In the genomic region with DNA sequence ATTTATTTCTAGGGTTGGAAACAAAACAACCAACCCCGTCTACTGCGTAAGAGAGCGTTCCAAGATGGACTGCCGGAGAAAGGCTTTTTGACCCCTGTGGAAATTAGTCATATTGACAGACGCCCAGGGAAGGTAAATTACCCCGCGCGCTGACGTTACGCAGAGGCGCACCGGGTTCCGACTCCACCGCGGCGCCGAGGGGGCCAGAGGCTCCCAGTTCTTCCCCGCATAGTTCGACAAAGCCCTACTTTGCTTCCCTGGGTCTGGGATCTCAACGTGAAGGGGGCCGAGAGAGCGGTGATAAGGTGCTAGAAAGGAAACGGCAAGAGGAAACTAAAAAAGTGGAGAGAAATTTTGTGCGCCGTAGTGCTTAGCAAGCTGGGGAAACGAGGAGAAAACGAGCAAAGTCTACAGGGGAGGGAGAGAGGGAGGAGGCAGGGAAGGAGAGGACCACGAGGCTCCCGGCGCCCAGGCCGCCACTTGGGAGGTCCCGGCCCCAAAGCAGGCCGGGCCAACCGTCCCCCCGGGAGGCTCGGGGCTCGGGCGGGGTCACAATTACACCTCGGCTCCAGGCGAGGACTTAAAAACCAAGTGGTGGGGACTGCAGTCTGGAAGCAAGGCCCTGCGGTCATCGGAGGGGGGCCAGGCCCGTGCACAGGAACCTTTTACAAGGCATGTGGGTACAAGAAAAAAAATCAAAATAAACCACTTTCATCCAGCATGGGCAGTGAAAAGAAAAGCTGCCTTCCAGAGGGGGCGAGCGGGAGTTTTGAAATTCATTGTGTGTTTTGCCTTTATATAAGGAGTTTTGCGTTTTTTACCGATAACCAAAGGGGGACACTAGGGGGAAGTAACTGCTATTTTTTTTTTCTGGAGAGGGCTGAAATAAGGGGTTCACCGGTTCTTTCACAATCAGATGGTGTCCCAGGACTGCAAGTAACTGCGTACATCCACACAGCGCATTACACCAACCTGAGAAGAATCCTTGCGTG, we compare ENCODE assay signal across 14 cellular contexts. TPM values are rescaled to one million over a fixed set of nuclear protein-coding genes. Genes with fewer than 3 reads are reported as not detected.
DNase-seq lines count a peak whose midpoint lies in the region; ATAC-seq and TF ChIP-seq lines count a peak whose summit lies in the region.
"Had no signal": no experiment of that assay in that cellular context is flagged by ENCODE, and none has a peak within 500 bp of the region (broad histone marks: within the 10 kb centered on the region; RNA-seq: fewer than 3 reads in every experiment).

No MANE protein-coding gene starts in this region.

- POLR2A ChIA-PET in GM10248 (lab: Yijun Ruan, JAX) = no interaction called here

- TF ChIP-seq POLR2A in stomach (IDR thresholded peaks at IDR 0.05) = no peak

- 9 to 12% (median 11%) methylated on average over 50 to 51 of the region's 51 CpGs for WGBS in stomach, 5 donors

- peaks cover 3% of the 10 kb centered on the region for H3K36me3 Mint-ChIP-seq in T-helper 2 cell treated with Interferon-gamma antibody and Interleukin-4, amounts not matched to agents 5 μg/mL and 100 μg/mL, for 36 hours (ENCODE audit: low read depth)
- no peaks in the 10 kb centered on the region for H3K36me3 Mint-ChIP-seq in endothelial cell (ENCODE audit: low read depth, unreplicated experiment)
- peaks cover 2% of the 10 kb centered on the region for H3K36me3 Mint-ChIP-seq in memory B cell

- peak overlapping the region in 4 of 5 donors; percentile 28 to 92 (median 80) for H3K27ac ChIP-seq in stomach
- no peak overlapping the region for H3K27ac ChIP-seq in left lung
- H3K27ac ChIP-seq: GM23248 had no signal

- peaks cover 0 to 8% (median 0%) of the 10 kb centered on the region in 4 donors for H3K9me3 ChIP-seq in stomach
- H3K9me3 ChIP-seq in left lung = no peaks in the 10 kb centered on the region

- intact Hi-C loops in stomach (cut with DNase I; ENCODE audit: low total_unique reads) = no loop called here
- intact Hi-C loops in left lung (cut with DNase I) = no loop called here

- no peaks in the 10 kb centered on the region for H3K36me3 ChIP-seq in stomach
- H3K36me3 ChIP-seq in left lung = no peaks in the 10 kb centered on the region

- H3K9me3 Mint-ChIP-seq in T-helper 2 cell treated with Interferon-gamma antibody and Interleukin-4, amounts not matched to agents 5 μg/mL and 100 μg/mL, for 36 hours = peaks cover 6% of the 10 kb centered on the region
- no peaks in the 10 kb centered on the region for H3K9me3 Mint-ChIP-seq in endothelial cell (ENCODE audit: unreplicated experiment)
- peaks cover 2% of the 10 kb centered on the region for H3K9me3 Mint-ChIP-seq in memory B cell

- CTCF ChIA-PET in GM10248 (lab: Yijun Ruan, JAX) = no interaction called here

- ATAC-seq in memory B cell (ENCODE audit: low read depth) (no peak), left lung (no peak)

- peaks cover 0 to 100% (median 94%) of the 10 kb centered on the region in 3 donors for H3K27me3 ChIP-seq in stomach
- H3K27me3 ChIP-seq in left lung = peaks cover 99 to 100% of the 10 kb centered on the region in 2 donors

- peaks cover 99% of the 10 kb centered on the region for H3K27me3 Mint-ChIP-seq in T-helper 2 cell treated with Interferon-gamma antibody and Interleukin-4, amounts not matched to agents 5 μg/mL and 100 μg/mL, for 36 hours (ENCODE audit: low read depth)
- H3K27me3 Mint-ChIP-seq in endothelial cell (ENCODE audit: unreplicated experiment) (peaks cover 52% of the 10 kb centered on the region), memory B cell (peaks cover 39% of the 10 kb centered on the region)

- H3K4me3 ChIP-seq in stomach = peak overlapping the region; percentile 10 to 44 (median 28)
- no peak overlapping the region for H3K4me3 ChIP-seq in left lung
- H3K4me3 ChIP-seq: GM23248 had no signal

- H3K4me1 ChIP-seq in stomach = peaks cover 10 to 58% (median 29%) of the 10 kb centered on the region in 4 donors
- H3K4me1 ChIP-seq in left lung = peaks cover 4 to 5% of the 10 kb centered on the region in 2 donors

- peak overlapping the region; percentile 67 for H3K27ac Mint-ChIP-seq in T-helper 2 cell treated with Interferon-gamma antibody and Interleukin-4, amounts not matched to agents 5 μg/mL and 100 μg/mL, for 36 hours
- H3K27ac Mint-ChIP-seq in endothelial cell (ENCODE audit: unreplicated experiment) = no peak overlapping the region
- H3K27ac Mint-ChIP-seq in memory B cell = peak overlapping the region; percentile 2

- TF ChIP-seq EP300 in stomach (IDR thresholded peaks at IDR 0.05) = peak; percentile 24

- peak overlapping the region; percentile 26 for H3K4me3 Mint-ChIP-seq in T-helper 2 cell treated with Interferon-gamma antibody and Interleukin-4, amounts not matched to agents 5 μg/mL and 100 μg/mL, for 36 hours
- H3K4me3 Mint-ChIP-seq in endothelial cell (ENCODE audit: unreplicated experiment) (peak overlapping the region; percentile 26), memory B cell (no peak overlapping the region)

- no peak for TF ChIP-seq CTCF in endothelial cell (IDR thresholded peaks at IDR 0.05; ENCODE audit: unreplicated experiment)
- TF ChIP-seq CTCF in stomach (IDR thresholded peaks at IDR 0.05) = no peak
- no peak for TF ChIP-seq CTCF in left lung (IDR thresholded peaks at IDR 0.05)
- no peak for TF ChIP-seq CTCF in GM10248 (IDR thresholded peaks at IDR 0.05; ENCODE audit: control extremely low read depth, extremely low read depth, low read depth, missing control alignments)

- H3K4me1 Mint-ChIP-seq in T-helper 2 cell treated with Interferon-gamma antibody and Interleukin-4, amounts not matched to agents 5 μg/mL and 100 μg/mL, for 36 hours (ENCODE audit: low read depth) = peaks cover 5% of the 10 kb centered on the region
- H3K4me1 Mint-ChIP-seq in endothelial cell (ENCODE audit: unreplicated experiment) = peaks cover 34% of the 10 kb centered on the region
- H3K4me1 Mint-ChIP-seq in memory B cell = peaks cover 5% of the 10 kb centered on the region

- DNase-seq in T-helper 2 cell treated with Interferon-gamma antibody and Interleukin-4, amounts not matched to agents 5 μg/mL and 100 μg/mL, for 36 hours (ENCODE audit: low spot score) = no peak
- no peak for DNase-seq in T-helper 2 cell
- no peak for DNase-seq in endothelial cell (ENCODE audit: low spot score)
- no peak for DNase-seq in memory B cell (ENCODE audit: low spot score in 2 of 2)
- no peak for DNase-seq in stomach
- no peak for DNase-seq in KG1 (lab: John Stamatoyannopoulos, UW)
- DNase-seq in left lung = no peak
- DNase-seq in GM10248 (ENCODE audit: extremely low spot score) = no peak
- DNase-seq: 8988T; amygdala; GM23248; Kasumi-1; stimulated activated CD4-positive, alpha-beta T cell treated with anti-CD3 and anti-CD28 coated beads, Interleukin-12 subunit alpha, Interleukin-12 subunit beta, amount 100 ng/mL, for 4 hours had no signal

RNA-seq across cellular contexts. Expression of a gene that starts 13.1 kb away (rescaled TPM):
- total RNA-seq in endothelial cell (ENCODE audit: unreplicated experiment) (1.5 TPM), stomach (100 to 1,000 TPM in 1 of 5 donors, 10 to 100 TPM in 4; 16.3 to 234 (median 23.3) TPM), left lung (not detected)
- polyA plus RNA-seq in stomach = 10 to 100 TPM in 1 of 3 donors, 1 to 10 TPM in 2; 1.9 to 11.6 (median 4.0) TPM
- total RNA-seq: epithelial cell of proximal tubule had no signal

Comparison
In these comparisons a context has a peak if more than half of its experiments do, and no peak if none do; other contexts are left out.
1. H3K27ac ChIP-seq: peak in stomach (4 of 5); none in left lung (0 of 2).
2. H3K4me3 ChIP-seq: peak in stomach (4 of 4); none in left lung (0 of 2).